13 cellular contexts compared by ENCODE assay signal in the genomic region with DNA sequence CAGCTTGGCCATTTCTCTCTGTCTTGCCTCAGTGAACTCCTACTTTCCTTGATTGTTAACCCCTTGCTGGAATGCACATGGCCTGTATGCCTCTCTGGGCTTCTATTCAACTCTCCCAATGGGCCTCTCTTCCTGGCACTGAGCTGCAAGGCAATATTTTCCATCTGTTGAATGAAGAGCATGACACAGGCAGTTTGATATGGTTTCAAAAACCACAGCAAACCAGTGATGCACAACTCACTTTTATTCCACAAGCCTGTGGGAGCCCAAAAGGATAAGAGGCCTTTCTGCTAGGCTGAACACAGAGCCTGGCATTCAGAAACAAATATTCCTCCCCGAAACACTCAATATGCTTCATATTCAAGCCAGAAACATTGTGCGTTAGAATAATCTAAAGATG.
DNase-seq lines count a peak whose midpoint lies in the region; ATAC-seq, FAIRE-seq and TF ChIP-seq lines count a peak whose summit lies in the region.
"Had no signal": no experiment of that assay in that cellular context is flagged by ENCODE, and none has a peak within 500 bp of the region (broad histone marks: within the 10 kb centered on the region; RNA-seq: fewer than 3 reads in every experiment).

No MANE protein-coding gene starts in this region.

- in situ Hi-C loops in K562 (cut with MboI): no loop called here

- TF ChIP-seq CTCF in K562 (IDR thresholded peaks at IDR 0.05 in 2 of 3, conservative IDR thresholded peaks at IDR 0.05 in 1 of 3; ENCODE audit: insufficient read depth in 2 of 3, low read depth in 1 of 3, low read length in 3 of 3) (no peak), left ventricle myocardium inferior (IDR thresholded peaks at IDR 0.05; ENCODE audit: borderline replicate concordance) (no peak), sigmoid colon (IDR thresholded peaks at IDR 0.05) (no peak)
- TF ChIP-seq CTCF in activated CD8-positive, alpha-beta T cell treated with anti-CD3 and anti-CD28 coated beads for 36 hours (IDR thresholded peaks at IDR 0.05): no peak

- H2AFZ ChIP-seq in K562 (ENCODE audit: low read depth, low read length): no peak overlapping the region

- H3K4me1 ChIP-seq in K562 (replicated peaks in 1 of 2; ENCODE audit: control insufficient read depth in 2 of 2, insufficient read depth in 2 of 2, low read length in 2 of 2) (no peaks in the 10 kb centered on the region), left ventricle myocardium inferior (peaks cover 8% of the 10 kb centered on the region), sigmoid colon (no peaks in the 10 kb centered on the region)
- H3K4me1 ChIP-seq: HAP-1, pancreas had no signal

- H3K9me3 ChIP-seq in K562 (replicated peaks; ENCODE audit: control insufficient read depth, insufficient read depth, low read depth, low read length): no peaks in the 10 kb centered on the region; the same call in 1 of the 2 replicates
- no peaks in the 10 kb centered on the region for H3K9me3 ChIP-seq in left ventricle myocardium inferior (replicated peaks)
- no peaks in the 10 kb centered on the region for H3K9me3 ChIP-seq in sigmoid colon
- H3K9me3 ChIP-seq: HAP-1, pancreas had no signal

- peak; percentile 78 for DNase-seq in LHCN-M2 (ENCODE audit: low read depth)
- no peak for DNase-seq in K562 (ENCODE audit: extremely low read depth in 1 of 4, low spot score in 3 of 4)
- no peak for DNase-seq in left ventricle myocardium inferior
- DNase-seq in sigmoid colon: no peak
- DNase-seq in DMS53 treated with DMSO at 0.1 percent for 48 hours (lab: John Stamatoyannopoulos, UW; ENCODE audit: unreplicated experiment): no peak
- no peak for DNase-seq in mucosa of gallbladder (ENCODE audit: low spot score)
- no peak for DNase-seq in activated CD8-positive, alpha-beta T cell treated with anti-CD3 and anti-CD28 coated beads for 36 hours
- DNase-seq: activated naive CD4-positive, alpha-beta T cell treated with anti-CD3 and anti-CD28 coated beads, Interleukin-2, amount 50 U/mL, for 16 hours; cortex of kidney; pancreas; RPMI8226 had no signal

- no peaks in the 10 kb centered on the region for H3K36me3 ChIP-seq in K562 (ENCODE audit: control insufficient read depth, insufficient read depth, low read length)
- H3K36me3 ChIP-seq in left ventricle myocardium inferior: no peaks in the 10 kb centered on the region
- H3K36me3 ChIP-seq in sigmoid colon: no peaks in the 10 kb centered on the region
- H3K36me3 ChIP-seq: HAP-1, pancreas had no signal

- H3K36me3 Mint-ChIP-seq in activated CD8-positive, alpha-beta T cell treated with anti-CD3 and anti-CD28 coated beads for 36 hours (ENCODE audit: low read depth): no peaks in the 10 kb centered on the region

- no peaks in the 10 kb centered on the region for H3K9me1 ChIP-seq in K562 (ENCODE audit: control insufficient read depth, insufficient read depth, low read length)

- BruUV-seq in K562 (replicated peaks; lab: Mats Ljungman, UMichigan): no TSS peak

- no peak overlapping the region for H3K4me3 ChIP-seq in K562
- H3K4me3 ChIP-seq in left ventricle myocardium inferior: no peak overlapping the region
- H3K4me3 ChIP-seq in sigmoid colon: no peak overlapping the region
- H3K4me3 ChIP-seq: HAP-1, pancreas had no signal

- no peaks in the 10 kb centered on the region for H3K9me3 Mint-ChIP-seq in activated CD8-positive, alpha-beta T cell treated with anti-CD3 and anti-CD28 coated beads for 36 hours

- TF ChIP-seq EP300 in K562 (IDR thresholded peaks at IDR 0.05; ENCODE audit: low read length) (no peak), sigmoid colon (IDR thresholded peaks at IDR 0.05) (no peak)

- POLR2A ChIA-PET in K562 (lab: Yijun Ruan, JAX): no interaction called here
- POLR2A ChIA-PET in activated CD8-positive, alpha-beta T cell treated with anti-CD3 and anti-CD28 coated beads for 36 hours (lab: Charles Lee): no interaction called here

- H3K9ac ChIP-seq in K562 (ENCODE audit: insufficient read depth in 1 of 2, low read depth in 2 of 2, low read length in 2 of 2): no peak overlapping the region

- H3K4me2 ChIP-seq in K562 (ENCODE audit: insufficient read depth, low read length): no peak overlapping the region

- no peak overlapping the region for H3K27ac Mint-ChIP-seq in activated CD8-positive, alpha-beta T cell treated with anti-CD3 and anti-CD28 coated beads for 36 hours

- TF ChIP-seq POLR2A in K562 (conservative IDR thresholded peaks at IDR 0.05) (no peak), sigmoid colon (IDR thresholded peaks at IDR 0.05) (no peak)

- no peak overlapping the region for H3K27ac ChIP-seq in K562 (ENCODE audit: extremely low read depth, low read depth, low read length)
- peak overlapping the region; percentile 50 for H3K27ac ChIP-seq in left ventricle myocardium inferior (replicated peaks)
- peak overlapping the region in 3 of 4 donors; percentile 21 to 61 (median 22) for H3K27ac ChIP-seq in sigmoid colon
- H3K27ac ChIP-seq: pancreas had no signal

- WGBS in K562 (ENCODE audit: insufficient coverage, low coverage, missing lambda C conversion rate): 2% methylated on average over 2 of the region's 2 CpGs
- WGBS in sigmoid colon, 2 donors: 63 to 87% methylated on average over 2 of the region's 2 CpGs

- intact Hi-C loops in K562 (cut with micrococcal nuclease): no loop called here
- intact Hi-C loops in left ventricle myocardium inferior (cut with micrococcal nuclease): no loop called here
- intact Hi-C loops in sigmoid colon (cut with DNase I): no loop called here
- intact Hi-C loops in activated CD8-positive, alpha-beta T cell treated with anti-CD3 and anti-CD28 coated beads for 36 hours (cut with micrococcal nuclease): no loop called here

- TF ChIP-seq RAD21 in K562 (CRISPR knock-in tag; conservative IDR thresholded peaks at IDR 0.05 in 1 of 2, IDR thresholded peaks at IDR 0.05 in 1 of 2): no peak

- H3K4me1 Mint-ChIP-seq in activated CD8-positive, alpha-beta T cell treated with anti-CD3 and anti-CD28 coated beads for 36 hours (ENCODE audit: low read depth): no peaks in the 10 kb centered on the region

- no peaks in the 10 kb centered on the region for H3K27me3 Mint-ChIP-seq in activated CD8-positive, alpha-beta T cell treated with anti-CD3 and anti-CD28 coated beads for 36 hours

- ATAC-seq in K562 (no peak), HG03175 (IDR thresholded peaks at IDR 0.05; ENCODE audit: unreplicated experiment) (no peak)
- ATAC-seq in activated CD8-positive, alpha-beta T cell treated with anti-CD3 and anti-CD28 coated beads for 36 hours: no peak
- ATAC-seq: pancreas had no signal

- no peaks in the 10 kb centered on the region for H3K27me3 ChIP-seq in K562 (ENCODE audit: control insufficient read depth in 2 of 2, insufficient read depth in 2 of 2, low read length in 2 of 2)
- no peaks in the 10 kb centered on the region for H3K27me3 ChIP-seq in left ventricle myocardium inferior (ENCODE audit: low read depth)
- H3K27me3 ChIP-seq in sigmoid colon: no peaks in the 10 kb centered on the region
- H3K27me3 ChIP-seq: pancreas had no signal

- CTCF ChIA-PET in K562 (lab: Yijun Ruan, JAX; ENCODE audit: low intra/inter-chr PET ratio): no interaction called here
- CTCF ChIA-PET in activated CD8-positive, alpha-beta T cell treated with anti-CD3 and anti-CD28 coated beads for 36 hours (lab: Charles Lee): no interaction called here

- no peaks in the 10 kb centered on the region for H4K20me1 ChIP-seq in K562 (replicated peaks; ENCODE audit: control insufficient read depth, insufficient read depth, low read length)

- FAIRE-seq in K562 (lab: Jason Lieb, UNC): no peak
- FAIRE-seq: pancreas had no signal

- no peaks in the 10 kb centered on the region for H3K79me2 ChIP-seq in K562 (ENCODE audit: control insufficient read depth, insufficient read depth, low read length)

- no peak overlapping the region for H3K4me3 Mint-ChIP-seq in activated CD8-positive, alpha-beta T cell treated with anti-CD3 and anti-CD28 coated beads for 36 hours

TF ChIP-seq in K562, 482 proteins besides CTCF, POLR2A, EP300 and RAD21:
- TF ChIP-seq ZNF639 (CRISPR knock-in tag; conservative IDR thresholded peaks at IDR 0.05 in 1 of 2, IDR thresholded peaks at IDR 0.05 in 1 of 2): 0 out of 4 replicates have a peak, but pooled peaks of 1 of the 2 experiments have one; percentile 53
- TF ChIP-seq MYNN (IDR thresholded peaks at IDR 0.05): no peak
- peak; percentile 69; the same call in 1 of the 2 replicates for TF ChIP-seq MYNN (CRISPR knock-in tag; IDR thresholded peaks at IDR 0.05)
- TF ChIP-seq GATA2 (CRISPR knock-in tag; IDR thresholded peaks at IDR 0.05): no peak
- no peak for TF ChIP-seq PHF20 (IDR thresholded peaks at IDR 0.05; ENCODE audit: partially characterized antibody)
